In genomic region chr11:62233730-62234129, GRCh38 we compare ENCODE assay signal across 23 cellular contexts. TPM values are rescaled to one million over a fixed set of nuclear protein-coding genes. Genes with fewer than 3 reads are reported as not detected.
DNase-seq lines count a peak whose midpoint lies in the region; ATAC-seq and TF ChIP-seq lines count a peak whose summit lies in the region.
"Had no signal": no experiment of that assay in that cellular context is flagged by ENCODE, and none has a peak within 500 bp of the region (broad histone marks: within the 10 kb centered on the region; RNA-seq: fewer than 3 reads in every experiment).

No MANE protein-coding gene starts in this region.

- DNase-seq in MCF 10A (ENCODE audit: unreplicated experiment) = peak; percentile 7
- no peak for DNase-seq in mammary epithelial cell
- peak in 1 of 2 donors; percentile 14 for DNase-seq in cardiac fibroblast (ENCODE audit: low read depth in 2 of 2)
- DNase-seq in retinal pigment epithelial cell (ENCODE audit: low read depth) = no peak
- DNase-seq in SK-N-DZ (ENCODE audit: low spot score) = no peak
- DNase-seq in smooth muscle cell (lab: John Stamatoyannopoulos, UW; ENCODE audit: unreplicated experiment) = no peak
- DNase-seq in gastrocnemius medialis = no peak
- DNase-seq: activated CD8-positive, alpha-beta T cell treated with anti-CD3 and anti-CD28 coated beads, Interleukin-2, amount 10 ng/mL, durations not matched to agents 7 days and 5 days; activated T-cell treated with anti-CD3 and anti-CD28 coated beads, Interleukin-2, amount 50 U/mL, for 48 hours; erythroblast; H9; head of caudate nucleus; naive B cell; NCI-H187 treated with DMSO at 0.1 percent for 48 hours; NCI-H526 treated with DMSO at 0.1 percent for 48 hours; posterior cingulate gyrus; spleen had no signal

- no peak overlapping the region for H3K9ac ChIP-seq in mammary epithelial cell (ENCODE audit: insufficient read depth, low read length)
- no peak overlapping the region for H3K9ac ChIP-seq in Loucy (ENCODE audit: low read depth, low read length, poor library complexity, severe bottlenecking)
- H3K9ac ChIP-seq in smooth muscle cell (ENCODE audit: low read depth) = no peak overlapping the region

- TF ChIP-seq POLR2A in gastrocnemius medialis (IDR thresholded peaks at IDR 0.05) = no peak

- H3F3A ChIP-seq in Loucy (ENCODE audit: low read depth) = no peaks in the 10 kb centered on the region
- H3F3A ChIP-seq in smooth muscle cell (ENCODE audit: low read depth) = no peaks in the 10 kb centered on the region

- H3K27ac ChIP-seq in mammary epithelial cell (ENCODE audit: insufficient read depth, low read depth, low read length) (no peak overlapping the region), smooth muscle cell (ENCODE audit: low read depth) (no peak overlapping the region), gastrocnemius medialis (no peak overlapping the region)
- H3K27ac ChIP-seq: coronary artery, spleen had no signal

- intact Hi-C loops in MCF 10A (cut with micrococcal nuclease) (loop anchor here (1.0 kb wide), 1 partner anchor 78 kb away; no protein-coding TSS in a partner anchor), mammary epithelial cell (cut with micrococcal nuclease) (loop anchor here (1.0 to 5.0 kb wide), 2 partner anchors 78 to 144 kb away; no protein-coding TSS in a partner anchor), gastrocnemius medialis (cut with DNase I; ENCODE audit: low total_unique reads) (loop anchor here (5.0 kb wide), 1 partner anchor 79 kb away; no protein-coding TSS in a partner anchor)

- no peak overlapping the region for H3K27ac Mint-ChIP-seq in MCF 10A (ENCODE audit: low read depth, unreplicated experiment)
- H3K27ac Mint-ChIP-seq: activated CD8-positive, alpha-beta T cell treated with anti-CD3 and anti-CD28 coated beads, Interleukin-2, amount 10 ng/mL, durations not matched to agents 7 days and 5 days; activated naive CD4-positive, alpha-beta T cell treated with anti-CD3 and anti-CD28 coated beads, Interleukin-2, amount 50 U/mL, for 24 hours; H9 had no signal

- no peaks in the 10 kb centered on the region for H4K20me1 ChIP-seq in mammary epithelial cell (ENCODE audit: insufficient read depth, low read length)
- no peaks in the 10 kb centered on the region for H4K20me1 ChIP-seq in Loucy (ENCODE audit: insufficient read depth, low read length, poor library complexity, severe bottlenecking)
- no peaks in the 10 kb centered on the region for H4K20me1 ChIP-seq in smooth muscle cell (ENCODE audit: low read depth)

- no peaks in the 10 kb centered on the region for H3K9me2 ChIP-seq in Loucy (replicated peaks; ENCODE audit: low read depth, low read length)

- H3K9me3 Mint-ChIP-seq in MCF 10A (ENCODE audit: unreplicated experiment) = no peaks in the 10 kb centered on the region
- H3K9me3 Mint-ChIP-seq: activated naive CD4-positive, alpha-beta T cell treated with anti-CD3 and anti-CD28 coated beads, Interleukin-2, amount 50 U/mL, for 24 hours; H9 had no signal

- no peak overlapping the region for H3K4me3 Mint-ChIP-seq in MCF 10A (ENCODE audit: unreplicated experiment)
- H3K4me3 Mint-ChIP-seq: activated CD8-positive, alpha-beta T cell treated with anti-CD3 and anti-CD28 coated beads, Interleukin-2, amount 10 ng/mL, durations not matched to agents 7 days and 5 days; activated naive CD4-positive, alpha-beta T cell treated with anti-CD3 and anti-CD28 coated beads, Interleukin-2, amount 50 U/mL, for 24 hours; H9; naive B cell had no signal

- ATAC-seq in gastrocnemius medialis = no peak
- ATAC-seq: activated CD8-positive, alpha-beta T cell treated with anti-CD3 and anti-CD28 coated beads, Interleukin-2, amount 10 ng/mL, durations not matched to agents 7 days and 5 days had no signal

- H3K27me3 ChIP-seq in mammary epithelial cell (ENCODE audit: insufficient read depth, low read length) (no peaks in the 10 kb centered on the region), Loucy (ENCODE audit: insufficient read depth, low read length, poor library complexity, severe bottlenecking) (no peaks in the 10 kb centered on the region), smooth muscle cell (ENCODE audit: low read depth) (peaks cover 8% of the 10 kb centered on the region), gastrocnemius medialis (peaks cover 0 to 5% (median 0%) of the 10 kb centered on the region in 3 donors)

- in situ Hi-C loops in mammary epithelial cell (cut with MboI; ENCODE audit: low sequenced_read_pairs in 2 of 2) (no loop called here), gastrocnemius medialis (cut with MboI; ENCODE audit: low sequenced_read_pairs in 4 of 4) (no loop called here)

- H3K36me3 Mint-ChIP-seq in MCF 10A (ENCODE audit: insufficient read depth, unreplicated experiment) = no peaks in the 10 kb centered on the region
- H3K36me3 Mint-ChIP-seq: activated naive CD4-positive, alpha-beta T cell treated with anti-CD3 and anti-CD28 coated beads, Interleukin-2, amount 50 U/mL, for 24 hours; naive B cell had no signal

- H3K4me1 ChIP-seq in mammary epithelial cell (ENCODE audit: insufficient read depth, low read length) = no peaks in the 10 kb centered on the region
- no peaks in the 10 kb centered on the region for H3K4me1 ChIP-seq in Loucy (ENCODE audit: insufficient read depth, low read length, poor library complexity, severe bottlenecking)
- H3K4me1 ChIP-seq in smooth muscle cell (ENCODE audit: low read depth) = no peaks in the 10 kb centered on the region
- H3K4me1 ChIP-seq in gastrocnemius medialis = no peaks in the 10 kb centered on the region
- H3K4me1 ChIP-seq: spleen had no signal

- H3K4me3 ChIP-seq in mammary epithelial cell (replicated peaks in 1 of 3; ENCODE audit: insufficient read depth in 1 of 3, low read depth in 2 of 3, low read length in 3 of 3) (no peak overlapping the region), Loucy (ENCODE audit: low read length, poor library complexity, severe bottlenecking) (no peak overlapping the region), cardiac fibroblast (replicated peaks in 1 of 2; ENCODE audit: low read depth in 2 of 2, low read length in 2 of 2) (no peak overlapping the region), retinal pigment epithelial cell (ENCODE audit: low read length) (no peak overlapping the region), smooth muscle cell (no peak overlapping the region), gastrocnemius medialis (no peak overlapping the region)
- H3K4me3 ChIP-seq: coronary artery, spleen had no signal

- CTCF ChIA-PET in MCF 10A (lab: Yijun Ruan, JAX) (interaction anchor here (0.6 to 6.0 kb wide), 8 partner anchors 8 to 106 kb away, joined by 3 to 44 read pairs (median 3); partner anchors contain the start of gene SCGB1D2), mammary epithelial cell (lab: Charles Lee; ENCODE audit: low non-redundant PET) (no interaction called here)

- H3K79me2 ChIP-seq in mammary epithelial cell (ENCODE audit: insufficient read depth, low read length) (no peaks in the 10 kb centered on the region), Loucy (ENCODE audit: insufficient read depth, low read length) (no peaks in the 10 kb centered on the region), smooth muscle cell (ENCODE audit: low read depth) (no peaks in the 10 kb centered on the region)

- no peaks in the 10 kb centered on the region for H3K4me1 Mint-ChIP-seq in MCF 10A (ENCODE audit: insufficient read depth, unreplicated experiment)
- H3K4me1 Mint-ChIP-seq: activated naive CD4-positive, alpha-beta T cell treated with anti-CD3 and anti-CD28 coated beads, Interleukin-2, amount 50 U/mL, for 24 hours; H9; naive B cell had no signal

- H3K36me3 ChIP-seq in mammary epithelial cell (ENCODE audit: insufficient read depth, low read length) (no peaks in the 10 kb centered on the region), Loucy (ENCODE audit: insufficient read depth, low read length) (no peaks in the 10 kb centered on the region), smooth muscle cell (ENCODE audit: low read depth) (no peaks in the 10 kb centered on the region), gastrocnemius medialis (no peaks in the 10 kb centered on the region)
- H3K36me3 ChIP-seq: spleen had no signal

- H2AFZ ChIP-seq in mammary epithelial cell (ENCODE audit: low read depth, low read length) (no peak overlapping the region), Loucy (ENCODE audit: low read length) (no peak overlapping the region), smooth muscle cell (ENCODE audit: low read depth) (no peak overlapping the region)

- H3K9me3 ChIP-seq in mammary epithelial cell (replicated peaks; ENCODE audit: insufficient read depth, low read length) (no peaks in the 10 kb centered on the region), Loucy (ENCODE audit: insufficient read depth, low read depth, low read length) (no peaks in the 10 kb centered on the region), smooth muscle cell (replicated peaks; ENCODE audit: low read depth) (no peaks in the 10 kb centered on the region), gastrocnemius medialis (no peaks in the 10 kb centered on the region)
- H3K9me3 ChIP-seq: spleen had no signal

- POLR2A ChIA-PET in MCF 10A (lab: Yijun Ruan, JAX) = no interaction called here

- dilution Hi-C loops in mammary epithelial cell (cut with HindIII; ENCODE audit: low sequenced_read_pairs) = no loop called here

- H3K4me2 ChIP-seq in mammary epithelial cell (ENCODE audit: insufficient read depth, low read depth, low read length) (no peak overlapping the region), Loucy (ENCODE audit: low read depth, low read length, poor library complexity, severe bottlenecking) (no peak overlapping the region), smooth muscle cell (no peak overlapping the region)

- TF ChIP-seq CTCF in MCF 10A (IDR thresholded peaks at IDR 0.05; ENCODE audit: unreplicated experiment) (peak; percentile 10), mammary epithelial cell (conservative IDR thresholded peaks at IDR 0.05 in 1 of 2, IDR thresholded peaks at IDR 0.05 in 1 of 2; ENCODE audit: extremely low read depth in 1 of 2, insufficient read depth in 1 of 2, low read depth in 1 of 2, low read length in 2 of 2) (peak in 1 of 2 donors; percentile 33), Loucy (conservative IDR thresholded peaks at IDR 0.05; ENCODE audit: low read length) (peak; percentile 53), cardiac fibroblast (IDR thresholded peaks at IDR 0.05; ENCODE audit: low read depth, low read length) (peak; percentile 8), retinal pigment epithelial cell (conservative IDR thresholded peaks at IDR 0.05; ENCODE audit: low read depth, low read length) (peak; percentile 31), smooth muscle cell (IDR thresholded peaks at IDR 0.05; ENCODE audit: borderline replicate concordance, insufficient read depth, poor library complexity, severe bottlenecking) (no peak), gastrocnemius medialis (IDR thresholded peaks at IDR 0.05 in 4 of 5, conservative IDR thresholded peaks at IDR 0.05 in 1 of 5) (peak in 1 of 5 experiments; percentile 12)

- no TSS peak for BruUV-seq in MCF 10A (replicated peaks; lab: Mats Ljungman, UMichigan)
- BruUV-seq in mammary epithelial cell (replicated peaks; lab: Mats Ljungman, UMichigan) = no TSS peak

- H3K27me3 Mint-ChIP-seq in MCF 10A (ENCODE audit: insufficient read depth, unreplicated experiment) = peaks cover 58% of the 10 kb centered on the region

RNA-seq across cellular contexts. Expression of gene SCGB1D2, which starts 8.3 kb away (rescaled TPM):
- total RNA-seq in MCF 10A (2022) (not detected in 2 replicates), mammary epithelial cell (not detected), smooth muscle cell (not detected in 2 replicates), gastrocnemius medialis (1 to 10 TPM in 2 of 4 donors, not detected in 2; 2.2 to 3.0 TPM)
- polyA plus RNA-seq in mammary epithelial cell (not detected), smooth muscle cell (not detected in 2 replicates)
- polyA minus RNA-seq in mammary epithelial cell = not detected
- not detected in 2 replicates for polyA plus RNA-seq in SK-N-DZ (2014; cell fraction: cytosol; rRNA removed)
- polyA plus RNA-seq in SK-N-DZ (2014; cell fraction: nucleus; rRNA removed) = not detected in 2 replicates
- total RNA-seq: activated CD8-positive, alpha-beta T cell treated with anti-CD3 and anti-CD28 coated beads, Interleukin-2, amount 10 ng/mL, durations not matched to agents 7 days and 5 days; H9; LHCN-M2; spleen; T-helper 1 cell treated with Interleukin-12 subunit alpha and Interleukin-12 subunit beta and Interleukin-4 antibody, amounts not matched to agents 30 ng/mL and 1 ng/mL, for 36 hours; temporal lobe had no signal
- polyA plus RNA-seq: spleen had no signal

RNA-seq across cellular contexts. Expression of gene SCGB2A1, which starts 25.3 kb away (rescaled TPM):
- total RNA-seq in MCF 10A (2022) = not detected in 2 replicates
- total RNA-seq in mammary epithelial cell = not detected
- not detected for polyA plus RNA-seq in mammary epithelial cell
- polyA minus RNA-seq in mammary epithelial cell = not detected
- polyA plus RNA-seq in SK-N-DZ (2014; cell fraction: cytosol; rRNA removed) = not detected in 2 replicates
- not detected in 2 replicates for polyA plus RNA-seq in SK-N-DZ (2014; cell fraction: nucleus; rRNA removed)
- total RNA-seq in smooth muscle cell = not detected in 2 replicates
- not detected in 2 replicates for polyA plus RNA-seq in smooth muscle cell
- not detected for total RNA-seq in gastrocnemius medialis
- total RNA-seq: activated CD8-positive, alpha-beta T cell treated with anti-CD3 and anti-CD28 coated beads, Interleukin-2, amount 10 ng/mL, durations not matched to agents 7 days and 5 days; H9; LHCN-M2; spleen; T-helper 1 cell treated with Interleukin-12 subunit alpha and Interleukin-12 subunit beta and Interleukin-4 antibody, amounts not matched to agents 30 ng/mL and 1 ng/mL, for 36 hours; temporal lobe had no signal
- polyA plus RNA-seq: spleen had no signal

RNA-seq across cellular contexts. Expression of gene SCGB2A2, which starts 36.2 kb away (rescaled TPM):
- total RNA-seq in MCF 10A (2022) = not detected in 2 replicates
- total RNA-seq in mammary epithelial cell = not detected
- not detected for polyA plus RNA-seq in mammary epithelial cell
- polyA minus RNA-seq in mammary epithelial cell = not detected
- not detected in 2 replicates for polyA plus RNA-seq in SK-N-DZ (2014; cell fraction: cytosol; rRNA removed)
- not detected in 2 replicates for polyA plus RNA-seq in SK-N-DZ (2014; cell fraction: nucleus; rRNA removed)
- total RNA-seq in smooth muscle cell = not detected in 2 replicates
- not detected in 2 replicates for polyA plus RNA-seq in smooth muscle cell
- total RNA-seq in gastrocnemius medialis = not detected
- total RNA-seq: activated CD8-positive, alpha-beta T cell treated with anti-CD3 and anti-CD28 coated beads, Interleukin-2, amount 10 ng/mL, durations not matched to agents 7 days and 5 days; H9; LHCN-M2; spleen; T-helper 1 cell treated with Interleukin-12 subunit alpha and Interleukin-12 subunit beta and Interleukin-4 antibody, amounts not matched to agents 30 ng/mL and 1 ng/mL, for 36 hours; temporal lobe had no signal
- polyA plus RNA-seq: spleen had no signal

RNA-seq across cellular contexts. Expression of gene SCGB1D1, which starts 43.7 kb away (rescaled TPM):
- total RNA-seq in MCF 10A (2022) (not detected in 2 replicates), mammary epithelial cell (not detected), smooth muscle cell (not detected in 2 replicates), gastrocnemius medialis (not detected)
- polyA plus RNA-seq in mammary epithelial cell (not detected), smooth muscle cell (not detected in 2 replicates)
- polyA minus RNA-seq in mammary epithelial cell = not detected
- not detected in 2 replicates for polyA plus RNA-seq in SK-N-DZ (2014; cell fraction: cytosol; rRNA removed)
- polyA plus RNA-seq in SK-N-DZ (2014; cell fraction: nucleus; rRNA removed) = not detected in 2 replicates
- total RNA-seq: activated CD8-positive, alpha-beta T cell treated with anti-CD3 and anti-CD28 coated beads, Interleukin-2, amount 10 ng/mL, durations not matched to agents 7 days and 5 days; H9; LHCN-M2; spleen; T-helper 1 cell treated with Interleukin-12 subunit alpha and Interleukin-12 subunit beta and Interleukin-4 antibody, amounts not matched to agents 30 ng/mL and 1 ng/mL, for 36 hours; temporal lobe had no signal
- polyA plus RNA-seq: spleen had no signal
